Comparison of ENCODE assay signal across 10 cellular contexts in genomic region chr1:27496604-27497155, GRCh38. TPM values are rescaled to one million over a fixed set of nuclear protein-coding genes. Genes with fewer than 3 reads are reported as not detected.
DNase-seq lines count a peak whose midpoint lies in the region; ATAC-seq and TF ChIP-seq lines count a peak whose summit lies in the region.
"Had no signal": no experiment of that assay in that cellular context is flagged by ENCODE, and none has a peak within 500 bp of the region (broad histone marks: within the 10 kb centered on the region; RNA-seq: fewer than 3 reads in every experiment).

No MANE protein-coding gene starts in this region.

- H3K4me1 ChIP-seq in heart left ventricle = peaks cover 5 to 23% (median 16%) of the 10 kb centered on the region in 12 donors

- H3K27ac ChIP-seq in SU-DHL-6 (ENCODE audit: low read depth, low read length) = no peak overlapping the region
- no peak overlapping the region for H3K27ac ChIP-seq in heart left ventricle

- no peaks in the 10 kb centered on the region for H3K9me2 ChIP-seq in SU-DHL-6 (replicated peaks; ENCODE audit: insufficient read depth, low read length)

- 18 to 31% (median 25%) methylated on average over 7 to 8 of the region's 8 CpGs for WGBS in heart left ventricle, 4 donors

- TF ChIP-seq POLR2A in heart left ventricle (IDR thresholded peaks at IDR 0.05) = no peak

- H2AFZ ChIP-seq in SU-DHL-6 (ENCODE audit: low read depth, low read length, severe bottlenecking) = peak overlapping the region; percentile 6

- H3K27me3 Mint-ChIP-seq in T-helper 17 cell = peaks cover 6% of the 10 kb centered on the region
- no peaks in the 10 kb centered on the region for H3K27me3 Mint-ChIP-seq in activated naive CD8-positive, alpha-beta T cell treated with anti-CD3 and anti-CD28 coated beads for 36 hours

- intact Hi-C loops in heart left ventricle (cut with DNase I) = loop anchor here in 1 of 10 donors (10.0 kb wide), 1 partner anchor 108 kb away; the partner anchor contains the start of gene AHDC1

- H3K9me3 ChIP-seq in SU-DHL-6 (ENCODE audit: insufficient read depth, low read length) (no peaks in the 10 kb centered on the region), heart left ventricle (no peaks in the 10 kb centered on the region), T-helper 17 cell (ENCODE audit: control insufficient read depth, low read length, poor library complexity, severe bottlenecking) (no peaks in the 10 kb centered on the region)

- H3K36me3 ChIP-seq in H7 (replicated peaks; ENCODE audit: control insufficient read depth, insufficient read depth, low read length) = no peaks in the 10 kb centered on the region
- no peaks in the 10 kb centered on the region for H3K36me3 ChIP-seq in SU-DHL-6 (ENCODE audit: low read length)
- H3K36me3 ChIP-seq in heart left ventricle = no peaks in the 10 kb centered on the region

- peak in 3 of 4 donors; percentile 30 to 34 (median 31) for ATAC-seq in heart left ventricle
- no peak for ATAC-seq in HG03139 (IDR thresholded peaks at IDR 0.05; ENCODE audit: unreplicated experiment)
- ATAC-seq in T-helper 17 cell = no peak
- ATAC-seq in GM21367 (IDR thresholded peaks at IDR 0.05; ENCODE audit: unreplicated experiment) = no peak

- peak; percentile 87 for DNase-seq in H7
- DNase-seq in heart left ventricle = peak in 2 of 5 donors; percentile 48
- DNase-seq in renal cortical epithelial cell (ENCODE audit: low read depth) = peak; percentile 16
- DNase-seq in T-helper 17 cell = no peak
- no peak for DNase-seq in activated naive CD8-positive, alpha-beta T cell treated with anti-CD3 and anti-CD28 coated beads for 36 hours
- DNase-seq: activated effector memory CD4-positive, alpha-beta T cell treated with anti-CD3 and anti-CD28 coated beads, Interleukin-2, amount 50 U/mL, for 16 hours; SHP77 had no signal

- no peak for TF ChIP-seq CTCF in SU-DHL-6 (IDR thresholded peaks at IDR 0.05; ENCODE audit: insufficient read depth, low read length, poor library complexity, severe bottlenecking)
- TF ChIP-seq CTCF in heart left ventricle (IDR thresholded peaks at IDR 0.05) = peak in 2 of 12 donors; percentile 15 to 38

- H3K27me3 ChIP-seq in H7 (ENCODE audit: control insufficient read depth, insufficient read depth, low read length) (no peaks in the 10 kb centered on the region), SU-DHL-6 (ENCODE audit: low read length) (no peaks in the 10 kb centered on the region), heart left ventricle (no peaks in the 10 kb centered on the region)

- H3F3A ChIP-seq in SU-DHL-6 (ENCODE audit: insufficient read depth) = peaks cover 5% of the 10 kb centered on the region; the same call in 1 of the 2 replicates

- no peak overlapping the region for H3K4me3 Mint-ChIP-seq in T-helper 17 cell
- no peak overlapping the region for H3K4me3 Mint-ChIP-seq in activated naive CD8-positive, alpha-beta T cell treated with anti-CD3 and anti-CD28 coated beads for 36 hours

- H3K36me3 Mint-ChIP-seq in T-helper 17 cell (ENCODE audit: low read depth) = no peaks in the 10 kb centered on the region
- H3K36me3 Mint-ChIP-seq in activated naive CD8-positive, alpha-beta T cell treated with anti-CD3 and anti-CD28 coated beads for 36 hours = no peaks in the 10 kb centered on the region

- H3K4me3 ChIP-seq in H7 (ENCODE audit: insufficient read depth, low read depth, low read length) = peak overlapping the region; percentile 25; the same call in 1 of the 2 replicates
- no peak overlapping the region for H3K4me3 ChIP-seq in SU-DHL-6 (ENCODE audit: insufficient read depth, low read length, poor library complexity, severe bottlenecking)
- peak overlapping the region in 6 of 12 donors; percentile 5 to 28 (median 20) for H3K4me3 ChIP-seq in heart left ventricle

- H3K79me2 ChIP-seq in SU-DHL-6 (ENCODE audit: insufficient read depth, low read length) = no peaks in the 10 kb centered on the region

- peaks cover 2% of the 10 kb centered on the region for H3K4me1 Mint-ChIP-seq in T-helper 17 cell
- H3K4me1 Mint-ChIP-seq in activated naive CD8-positive, alpha-beta T cell treated with anti-CD3 and anti-CD28 coated beads for 36 hours = peaks cover 12% of the 10 kb centered on the region

- H3K27ac Mint-ChIP-seq in T-helper 17 cell = no peak overlapping the region
- H3K27ac Mint-ChIP-seq in activated naive CD8-positive, alpha-beta T cell treated with anti-CD3 and anti-CD28 coated beads for 36 hours = no peak overlapping the region

- H3K4me2 ChIP-seq in SU-DHL-6 (ENCODE audit: low read depth, low read length, poor library complexity, severe bottlenecking) = peak overlapping the region; percentile 21

- no peaks in the 10 kb centered on the region for H4K20me1 ChIP-seq in SU-DHL-6 (ENCODE audit: low read depth, low read length)

- H3K9ac ChIP-seq in SU-DHL-6 (ENCODE audit: low read length) = no peak overlapping the region

- no peaks in the 10 kb centered on the region for H3K9me3 Mint-ChIP-seq in activated naive CD8-positive, alpha-beta T cell treated with anti-CD3 and anti-CD28 coated beads for 36 hours

RNA-seq across cellular contexts. Expression of gene WASF2, which starts 6.7 kb away (rescaled TPM):
- total RNA-seq in H7 (2014; rRNA removed; shearing (Covaris generic)) = 34.3 and 44.3 TPM in 2 replicates
- total RNA-seq in heart left ventricle (100 to 1,000 TPM in 1 of 9 donors, 10 to 100 TPM in 8; 27.5 to 103 (median 47.9) TPM), renal cortical epithelial cell (15.1 and 48.0 TPM in 2 replicates), T-helper 17 cell (100 to 1,000 TPM; 124 to 144 TPM)
- 10 to 100 TPM; 14.2 to 52.0 TPM for polyA plus RNA-seq in heart left ventricle
- 100 to 1,000 TPM; 103 TPM for total RNA-seq in activated naive CD8-positive, alpha-beta T cell treated with anti-CD3 and anti-CD28 coated beads for 36 hours

Comparison
In these comparisons a context has a peak if more than half of its experiments do, and no peak if none do; other contexts are left out.
1. DNase-seq: peak in H7 (single experiment) and renal cortical epithelial cell (single experiment); none in T-helper 17 cell (0 of 3) and activated naive CD8-positive, alpha-beta T cell treated with anti-CD3 and anti-CD28 coated beads for 36 hours (single experiment).
2. ATAC-seq: peak in heart left ventricle (3 of 4); none in HG03139 (single experiment), T-helper 17 cell (single experiment) and GM21367 (single experiment).